In the genomic region with DNA sequence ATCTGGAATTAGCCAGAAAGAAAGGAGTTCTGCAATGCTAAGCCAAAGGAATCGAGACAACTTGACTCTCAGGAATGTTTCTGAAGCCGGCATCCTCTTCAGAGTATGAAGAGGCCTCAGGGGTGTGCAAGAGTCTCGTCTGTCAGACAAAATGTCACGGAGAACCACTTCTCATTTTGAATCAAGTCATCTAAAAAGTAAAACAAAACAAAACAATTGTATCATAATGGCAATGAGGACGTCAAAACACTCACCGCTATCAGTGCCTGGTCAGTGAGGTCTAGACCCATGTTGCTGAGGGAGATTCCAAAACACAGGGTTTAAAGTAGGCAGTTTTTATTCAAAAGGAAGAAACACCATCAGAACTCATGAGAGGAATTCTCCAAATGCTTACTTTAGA, we compare ENCODE assay signal across 24 cellular contexts.
DNase-seq lines count a peak whose midpoint lies in the region; TF ChIP-seq lines count a peak whose summit lies in the region.
"Had no signal": no experiment of that assay in that cellular context is flagged by ENCODE, and none has a peak within 500 bp of the region (broad histone marks: within the 10 kb centered on the region; RNA-seq: fewer than 3 reads in every experiment).

No MANE protein-coding gene starts in this region.

- POLR2A ChIA-PET in OCI-LY7 (lab: Charles Lee) = interaction anchor here (0.8 kb wide), 1 partner anchor 9 kb away, joined by 5 read pairs; no protein-coding TSS in a partner anchor

- no peak overlapping the region for H3K4me3 Mint-ChIP-seq in chondrocyte (ENCODE audit: unreplicated experiment)
- no peak overlapping the region for H3K4me3 Mint-ChIP-seq in osteocyte (ENCODE audit: unreplicated experiment)
- H3K4me3 Mint-ChIP-seq: activated CD4-positive, alpha-beta T cell treated with anti-CD3 and anti-CD28 coated beads, Interleukin-2, amount 10 ng/mL, durations not matched to agents 24 days and 14 days; activated CD8-positive, alpha-beta memory T cell treated with anti-CD3 and anti-CD28 coated beads, Interleukin-2, amount 10 ng/mL, durations not matched to agents 7 days and 5 days; activated T-helper 1 cell treated with anti-CD3 and anti-CD28 coated beads, Interleukin-12 subunit alpha, Interleukin-12 subunit beta, Interleukin-2, Interleukin-4 antibody, amounts not matched to agents 30 ng/mL and 10 ng/mL and 1 ng/mL, durations not matched to agents 14 hours and 24 hours and 36 hours; naive thymus-derived CD8-positive, alpha-beta T cell; T-helper 1 cell treated with Interleukin-12 subunit alpha and Interleukin-12 subunit beta and Interleukin-4 antibody, amounts not matched to agents 30 μg/mL and 1 μg/mL, for 36 hours had no signal

- no TSS peak for BruUV-seq in OCI-LY7 (replicated peaks; lab: Mats Ljungman, UMichigan)

- CTCF ChIA-PET in OCI-LY7 (lab: Charles Lee; ENCODE audit: unreplicated experiment) = no interaction called here

- H3K36me3 Mint-ChIP-seq in chondrocyte (ENCODE audit: low read depth) = no peaks in the 10 kb centered on the region
- H3K36me3 Mint-ChIP-seq in osteocyte (ENCODE audit: unreplicated experiment) = no peaks in the 10 kb centered on the region
- H3K36me3 Mint-ChIP-seq: activated CD8-positive, alpha-beta memory T cell treated with anti-CD3 and anti-CD28 coated beads, Interleukin-2, amount 10 ng/mL, durations not matched to agents 7 days and 5 days; naive thymus-derived CD8-positive, alpha-beta T cell had no signal

- H3K4me1 ChIP-seq in OCI-LY7 (ENCODE audit: insufficient read depth, low read length, poor library complexity, severe bottlenecking) = peaks cover 19% of the 10 kb centered on the region
- H3K4me1 ChIP-seq: sigmoid colon, vagina had no signal

- H3K79me2 ChIP-seq in OCI-LY7 (ENCODE audit: insufficient read depth, low read depth, low read length) = no peaks in the 10 kb centered on the region

- H3K4me1 Mint-ChIP-seq in chondrocyte (ENCODE audit: low read depth) (peaks cover 6% of the 10 kb centered on the region), osteocyte (ENCODE audit: unreplicated experiment) (peaks cover 5% of the 10 kb centered on the region)
- H3K4me1 Mint-ChIP-seq: activated CD4-positive, alpha-beta T cell treated with anti-CD3 and anti-CD28 coated beads, Interleukin-2, amount 10 ng/mL, durations not matched to agents 24 days and 14 days had no signal

- H2AFZ ChIP-seq in OCI-LY7 (ENCODE audit: low read length) = 0 out of 2 replicates have a peak overlapping the region, but pooled peaks have one; percentile 7
- H2AFZ ChIP-seq: PC-9 had no signal

- H3K27ac Mint-ChIP-seq in chondrocyte (ENCODE audit: unreplicated experiment) (peak overlapping the region; percentile 45), osteocyte (ENCODE audit: unreplicated experiment) (peak overlapping the region; percentile 39)
- H3K27ac Mint-ChIP-seq: activated CD4-positive, alpha-beta T cell treated with anti-CD3 and anti-CD28 coated beads, Interleukin-2, amount 10 ng/mL, durations not matched to agents 24 days and 14 days; activated CD8-positive, alpha-beta memory T cell treated with anti-CD3 and anti-CD28 coated beads, Interleukin-2, amount 10 ng/mL, durations not matched to agents 7 days and 5 days; activated naive CD4-positive, alpha-beta T cell treated with anti-CD3 and anti-CD28 coated beads, Interleukin-2, amount 50 U/mL, for 72 hours; activated T-helper 1 cell treated with anti-CD3 and anti-CD28 coated beads, Interleukin-12 subunit alpha, Interleukin-12 subunit beta, Interleukin-2, Interleukin-4 antibody, amounts not matched to agents 30 ng/mL and 10 ng/mL and 1 ng/mL, durations not matched to agents 14 hours and 24 hours and 36 hours; T-helper 1 cell treated with Interleukin-12 subunit alpha and Interleukin-12 subunit beta and Interleukin-4 antibody, amounts not matched to agents 30 μg/mL and 1 μg/mL, for 36 hours had no signal

- intact Hi-C loops in OCI-LY7 (cut with micrococcal nuclease; ENCODE audit: unreplicated experiment) = no loop called here

- no peaks in the 10 kb centered on the region for H3K9me3 ChIP-seq in OCI-LY7 (ENCODE audit: low read length)
- H3K9me3 ChIP-seq: sigmoid colon, vagina had no signal

- peak; percentile 3 for DNase-seq in COLO829 (ENCODE audit: low spot score)
- no peak for DNase-seq in OCI-LY7 (ENCODE audit: low spot score)
- DNase-seq in chondrocyte (ENCODE audit: low spot score) = no peak
- no peak for DNase-seq in osteocyte (ENCODE audit: extremely low spot score, unreplicated experiment)
- DNase-seq in NK-92 (lab: John Stamatoyannopoulos, UW; ENCODE audit: unreplicated experiment) = no peak
- no peak for DNase-seq in foreskin fibroblast
- DNase-seq in DMS79 (lab: John Stamatoyannopoulos, UW) = no peak
- no peak for DNase-seq in NCI-H1417 treated with DMSO at 0.1 percent for 48 hours (lab: John Stamatoyannopoulos, UW)
- DNase-seq: activated CD4-positive, alpha-beta T cell treated with anti-CD3 and anti-CD28 coated beads, Interleukin-2, amount 10 ng/mL, durations not matched to agents 24 days and 14 days; activated CD8-positive, alpha-beta memory T cell treated with anti-CD3 and anti-CD28 coated beads, Interleukin-2, amount 10 ng/mL, durations not matched to agents 7 days and 5 days; C1 segment of cervical spinal cord; HCEC 1CT; head of caudate nucleus; left cardiac atrium; naive thymus-derived CD8-positive, alpha-beta T cell; NCI-H187; NCI-H226; NCI-H774; PC-9; sigmoid colon had no signal

- H3K27me3 Mint-ChIP-seq in chondrocyte (ENCODE audit: low read depth) = no peaks in the 10 kb centered on the region
- H3K27me3 Mint-ChIP-seq in osteocyte (ENCODE audit: unreplicated experiment) = no peaks in the 10 kb centered on the region

- no peaks in the 10 kb centered on the region for H4K20me1 ChIP-seq in OCI-LY7 (ENCODE audit: insufficient read depth, low read length)

- no peaks in the 10 kb centered on the region for H3K9me2 ChIP-seq in OCI-LY7 (ENCODE audit: insufficient read depth, low read length)

- H3K4me3 ChIP-seq in OCI-LY7 (ENCODE audit: low read depth, low read length, poor library complexity, severe bottlenecking) (no peak overlapping the region), foreskin fibroblast (ENCODE audit: low read depth in 1 of 2, low read length in 2 of 2) (no peak overlapping the region)
- H3K4me3 ChIP-seq: PC-9, sigmoid colon, vagina had no signal

- no peak overlapping the region for H3K27ac ChIP-seq in OCI-LY7 (ENCODE audit: low read depth, low read length, poor library complexity, severe bottlenecking)
- H3K27ac ChIP-seq: PC-9, sigmoid colon, vagina had no signal

- no peaks in the 10 kb centered on the region for H3K36me3 ChIP-seq in OCI-LY7 (ENCODE audit: insufficient read depth, low read length)
- H3K36me3 ChIP-seq: sigmoid colon, vagina had no signal

- TF ChIP-seq CTCF in OCI-LY7 (conservative IDR thresholded peaks at IDR 0.05; ENCODE audit: low read length) (no peak), chondrocyte (IDR thresholded peaks at IDR 0.05) (no peak), osteocyte (IDR thresholded peaks at IDR 0.05) (no peak), foreskin fibroblast (IDR thresholded peaks at IDR 0.05; ENCODE audit: low read depth, low read length) (no peak)

- H3K9me3 Mint-ChIP-seq in chondrocyte (ENCODE audit: low read depth) (no peaks in the 10 kb centered on the region), osteocyte (ENCODE audit: unreplicated experiment) (no peaks in the 10 kb centered on the region)
- H3K9me3 Mint-ChIP-seq: activated naive CD4-positive, alpha-beta T cell treated with anti-CD3 and anti-CD28 coated beads, Interleukin-2, amount 50 U/mL, for 72 hours; activated T-helper 1 cell treated with anti-CD3 and anti-CD28 coated beads, Interleukin-12 subunit alpha, Interleukin-12 subunit beta, Interleukin-2, Interleukin-4 antibody, amounts not matched to agents 30 ng/mL and 10 ng/mL and 1 ng/mL, durations not matched to agents 14 hours and 24 hours and 36 hours; naive thymus-derived CD8-positive, alpha-beta T cell; T-helper 1 cell treated with Interleukin-12 subunit alpha and Interleukin-12 subunit beta and Interleukin-4 antibody, amounts not matched to agents 30 μg/mL and 1 μg/mL, for 36 hours had no signal

- no peak overlapping the region for H3K4me2 ChIP-seq in OCI-LY7 (ENCODE audit: low read length)
- H3K4me2 ChIP-seq: PC-9 had no signal
